Comparison of ENCODE assay signal across 37 cellular contexts in genomic region chr19:45363861-45364459, GRCh38. TPM values are rescaled to one million over a fixed set of nuclear protein-coding genes. Genes with fewer than 3 reads are reported as not detected.
"Had no signal": no experiment of that assay in that cellular context is flagged by ENCODE, and none has a peak within 500 bp of the region (broad histone marks: within the 10 kb centered on the region; RNA-seq: fewer than 3 reads in every experiment).

No MANE protein-coding gene starts in this region.

- H3K9me3 ChIP-seq: adrenal gland, Peyer's patch had no signal

- H3K27ac ChIP-seq: adrenal gland, KMS-11, Peyer's patch, VCaP had no signal

- FAIRE-seq: bronchial epithelial cell had no signal

- H3K4me3 ChIP-seq: adrenal gland, Peyer's patch had no signal

- ATAC-seq: activated naive CD4-positive, alpha-beta T cell treated with anti-CD3 and anti-CD28 coated beads, Interleukin-2, amount 50 U/mL, for 72 hours; activated T-cell treated with anti-CD3 and anti-CD28 coated beads, Interleukin-2, amount 50 U/mL, for 4 hours; PC-3; SK-N-SH treated with all-trans-retinoic acid at 6 μM for 48 hours had no signal

- DNase-seq: activated B cell treated with CpG ODN at 0.5 μM for 24 hours; activated CD4-positive, alpha-beta memory T cell treated with anti-CD3 and anti-CD28 coated beads for 36 hours; activated CD4-positive, alpha-beta T cell treated with anti-CD3 and anti-CD28 coated beads for 4 hours; activated CD4-positive, alpha-beta T cell treated with anti-CD3 and anti-CD28 coated beads, Interleukin-2, amount 50 U/mL, for 1 hour; activated CD4-positive, CD25-positive, alpha-beta regulatory T cell treated with anti-CD3 and anti-CD28 coated beads, Interleukin-2, amount 50 U/mL, for 72 hours; activated CD8-positive, alpha-beta memory T cell treated with anti-CD3 and anti-CD28 coated beads, Interleukin-2, amount 50 U/mL, for 4 hours; activated gamma-delta T cell treated with Interleukin-2 at 50 U/mL for 16 hours; activated naive CD4-positive, alpha-beta T cell treated with anti-CD3 and anti-CD28 coated beads for 36 hours; activated T-cell treated with anti-CD3 and anti-CD28 coated beads for 4 hours; activated T-cell treated with anti-CD3 and anti-CD28 coated beads, Interleukin-2, amount 50 U/mL, for 4 hours; adrenal gland; caudate nucleus; MM.1S; MV-4-11; NCI-H1092; NCI-H1436 treated with DMSO at 0.1 percent for 48 hours; NCI-H1694 treated with DMSO at 0.1 percent for 48 hours; NCI-H2029; NCI-H345; NCI-H524 treated with DMSO at 0.1 percent for 48 hours; NCI-H748 treated with DMSO at 0.1 percent for 48 hours; NK-92 treated with Interleukin-12 subunit alpha and Interleukin-12 subunit beta, amount 100 ng/mL, for 24 hours; PC-3; Peyer's patch; SHP77; T-helper 1 cell; T-helper 2 cell; T-helper 9 cell had no signal

- H3K4me1 ChIP-seq: adrenal gland, Peyer's patch had no signal

- H3K27me3 ChIP-seq: adrenal gland, Peyer's patch had no signal

RNA-seq across cellular contexts. Expression of gene KLC3, which starts 23.4 kb away (rescaled TPM):
- total RNA-seq: activated B cell treated with CpG ODN at 0.5 μM for 24 hours; activated CD4-positive, alpha-beta memory T cell treated with anti-CD3 and anti-CD28 coated beads for 36 hours; activated naive CD4-positive, alpha-beta T cell treated with anti-CD3 and anti-CD28 coated beads for 36 hours; activated T-cell treated with anti-CD3 and anti-CD28 coated beads, Interleukin-2, amount 50 U/mL, for 4 hours; activated T-helper 1 cell treated with anti-CD3 and anti-CD28 coated beads, Interleukin-12 subunit alpha, Interleukin-12 subunit beta, Interleukin-2, Interleukin-4 antibody, amounts not matched to agents 30 ng/mL and 10 ng/mL and 1 ng/mL, durations not matched to agents 14 hours and 24 hours and 36 hours; LHCN-M2; Peyer's patch had no signal

RNA-seq across cellular contexts. Expression of gene CKM, which starts 41.3 kb away (rescaled TPM):
- total RNA-seq: activated B cell treated with CpG ODN at 0.5 μM for 24 hours; activated CD4-positive, alpha-beta memory T cell treated with anti-CD3 and anti-CD28 coated beads for 36 hours; activated naive CD4-positive, alpha-beta T cell treated with anti-CD3 and anti-CD28 coated beads for 36 hours; activated naive CD4-positive, alpha-beta T cell treated with anti-CD3 and anti-CD28 coated beads, Interleukin-2, amount 50 U/mL, for 72 hours; activated T-cell treated with anti-CD3 and anti-CD28 coated beads, Interleukin-2, amount 50 U/mL, for 4 hours; activated T-helper 1 cell treated with anti-CD3 and anti-CD28 coated beads, Interleukin-12 subunit alpha, Interleukin-12 subunit beta, Interleukin-2, Interleukin-4 antibody, amounts not matched to agents 30 ng/mL and 10 ng/mL and 1 ng/mL, durations not matched to agents 14 hours and 24 hours and 36 hours; LHCN-M2; NCI-H460; PC-3; Peyer's patch; SK-MEL-5 had no signal
